7 cellular contexts compared by ENCODE assay signal in genomic region chr7:34165927-34166550, GRCh38.
DNase-seq lines count a peak whose midpoint lies in the region; ATAC-seq and TF ChIP-seq lines count a peak whose summit lies in the region.

No MANE protein-coding gene starts in this region.

- H3K4me3 ChIP-seq in neuronal stem cell (ENCODE audit: low read length in 2 of 2), result no peak overlapping the region

- H3K9me3 Mint-ChIP-seq in osteocyte (ENCODE audit: unreplicated experiment), result no peaks in the 10 kb centered on the region

- peak; percentile 61 for TF ChIP-seq CTCF in osteocyte (IDR thresholded peaks at IDR 0.05)

- no peak overlapping the region for H3K4ac ChIP-seq in neuronal stem cell (ENCODE audit: low read length)

- H2BK15ac ChIP-seq in neuronal stem cell (ENCODE audit: low read length), result no peak overlapping the region

- no peak overlapping the region for H4K91ac ChIP-seq in neuronal stem cell (ENCODE audit: low read depth, low read length, poor library complexity)

- H3K4me1 ChIP-seq in neuronal stem cell (ENCODE audit: control insufficient read depth in 2 of 2, insufficient read depth in 1 of 2, low read depth in 1 of 2, low read length in 2 of 2), result no peaks in the 10 kb centered on the region

- no peak overlapping the region for H3K27ac Mint-ChIP-seq in osteocyte (ENCODE audit: unreplicated experiment)

- peak; percentile 30 for DNase-seq in NCI-H2029 treated with DMSO at 0.1 percent for 48 hours (lab: John Stamatoyannopoulos, UW)
- peak; percentile 15 for DNase-seq in dermis blood vessel endothelial cell
- no peak for DNase-seq in osteocyte (ENCODE audit: extremely low spot score, unreplicated experiment)
- DNase-seq in neuronal stem cell (ENCODE audit: low spot score), result no peak
- DNase-seq in central memory CD4-positive, alpha-beta T cell, result no peak
- no peak for DNase-seq in NCI-H226

- no peak overlapping the region for H2BK12ac ChIP-seq in neuronal stem cell (ENCODE audit: low read length)

- H3K36me3 ChIP-seq in neuronal stem cell (replicated peaks in 1 of 2; ENCODE audit: control insufficient read depth in 2 of 2, insufficient read depth in 2 of 2, low read length in 2 of 2), result no peaks in the 10 kb centered on the region

- H3K4me1 Mint-ChIP-seq in osteocyte (ENCODE audit: unreplicated experiment), result no peaks in the 10 kb centered on the region

- H2BK120ac ChIP-seq in neuronal stem cell (ENCODE audit: low read depth, low read length), result no peak overlapping the region

- H3K14ac ChIP-seq in neuronal stem cell (ENCODE audit: low read length), result no peak overlapping the region

- ATAC-seq in GM19395 (IDR thresholded peaks at IDR 0.05; ENCODE audit: unreplicated experiment), result peak; percentile 72

- no peak overlapping the region for H2BK5ac ChIP-seq in neuronal stem cell (ENCODE audit: low read length)

- H3K9ac ChIP-seq in neuronal stem cell (ENCODE audit: low read depth, low read length, poor library complexity), result no peak overlapping the region

- no peak overlapping the region for H3K23ac ChIP-seq in neuronal stem cell (ENCODE audit: low read depth, low read length, poor library complexity)

- H3K4me3 Mint-ChIP-seq in osteocyte (ENCODE audit: unreplicated experiment), result no peak overlapping the region

- no peaks in the 10 kb centered on the region for H3K27me3 ChIP-seq in neuronal stem cell (ENCODE audit: control insufficient read depth in 3 of 3, insufficient read depth in 3 of 3, low read depth in 1 of 3, low read length in 3 of 3)

- H3K4me2 ChIP-seq in neuronal stem cell (ENCODE audit: insufficient read depth, low read length, poor library complexity, severe bottlenecking), result no peak overlapping the region

- H3K27ac ChIP-seq in neuronal stem cell (replicated peaks; ENCODE audit: low read length), result no peak overlapping the region

- H3K79me1 ChIP-seq in neuronal stem cell (ENCODE audit: low read depth, low read length), result no peaks in the 10 kb centered on the region

- H3K36me3 Mint-ChIP-seq in osteocyte (ENCODE audit: unreplicated experiment), result no peaks in the 10 kb centered on the region

- H3K27me3 Mint-ChIP-seq in osteocyte (ENCODE audit: unreplicated experiment), result peaks cover 4% of the 10 kb centered on the region

- no peak overlapping the region for H4K8ac ChIP-seq in neuronal stem cell (ENCODE audit: low read depth, low read length)

- no CpG with 5 or more reads among the region's 3 CpGs for WGBS in neuronal stem cell (ENCODE audit: extremely low coverage in 2 of 2, insufficient read length in 2 of 2, insufficient replicate concordance in 1 of 2), 2 donors

- no peak overlapping the region for H3K18ac ChIP-seq in neuronal stem cell (ENCODE audit: low read length)

- no peaks in the 10 kb centered on the region for H3K9me3 ChIP-seq in neuronal stem cell (replicated peaks in 1 of 2; ENCODE audit: control insufficient read depth in 2 of 2, insufficient read depth in 1 of 2, low read depth in 1 of 2, low read length in 2 of 2)

- no peak overlapping the region for H2AFZ ChIP-seq in neuronal stem cell (ENCODE audit: low read length)

- no peak overlapping the region for H2AK5ac ChIP-seq in neuronal stem cell (ENCODE audit: low read depth, low read length)

Comparison
In these comparisons a context has a peak if more than half of its experiments do, and no peak if none do; other contexts are left out.
1. DNase-seq: peak in NCI-H2029 treated with DMSO at 0.1 percent for 48 hours (single experiment) and dermis blood vessel endothelial cell (single experiment); none in osteocyte (single experiment), neuronal stem cell (single experiment), central memory CD4-positive, alpha-beta T cell (single experiment) and NCI-H226 (single experiment).